In the genomic region with DNA sequence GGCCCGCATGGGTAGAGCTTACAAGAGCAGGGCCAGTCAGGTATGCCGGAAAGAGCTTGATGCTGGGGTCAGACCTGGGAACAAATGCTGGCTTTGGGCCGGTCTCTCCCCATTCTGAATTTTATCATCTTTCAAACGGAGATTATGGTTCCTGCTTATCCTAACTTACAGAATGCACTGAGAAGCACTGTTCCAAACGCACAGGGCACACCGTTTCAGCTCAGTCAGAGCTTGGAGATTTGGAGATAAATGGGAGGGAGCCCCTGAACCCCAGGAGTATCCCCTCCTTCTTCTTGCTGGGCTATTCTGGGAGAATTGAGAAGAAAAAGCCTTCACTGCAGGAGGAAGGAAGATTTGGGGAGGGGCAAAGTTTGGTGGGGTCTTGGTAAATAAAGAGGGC, we compare ENCODE assay signal across 19 cellular contexts.
DNase-seq lines count a peak whose midpoint lies in the region; ATAC-seq and TF ChIP-seq lines count a peak whose summit lies in the region.
"Had no signal": no experiment of that assay in that cellular context is flagged by ENCODE, and none has a peak within 500 bp of the region (broad histone marks: within the 10 kb centered on the region; RNA-seq: fewer than 3 reads in every experiment).

No MANE protein-coding gene starts in this region.

- no peak overlapping the region for H4K91ac ChIP-seq in H9 (ENCODE audit: insufficient read length, low read depth, low read length)
- no peak overlapping the region for H4K91ac ChIP-seq in neuronal stem cell (ENCODE audit: low read depth, low read length, poor library complexity)

- H3T11ph ChIP-seq in H9 (ENCODE audit: low read length): no peak overlapping the region

- H3K9me3 ChIP-seq in H9 (ENCODE audit: control insufficient read depth, low read depth, low read length) (no peaks in the 10 kb centered on the region), neuronal stem cell (replicated peaks in 1 of 2; ENCODE audit: control insufficient read depth in 2 of 2, insufficient read depth in 1 of 2, low read depth in 1 of 2, low read length in 2 of 2) (peaks cover 5% of the 10 kb centered on the region in 2 donors)
- no peaks in the 10 kb centered on the region for H3K9me3 ChIP-seq in CD4-positive, alpha-beta memory T cell (ENCODE audit: control insufficient read depth in 1 of 2, low read length in 2 of 2)
- H3K9me3 ChIP-seq: BLaER1 had no signal

- no peaks in the 10 kb centered on the region for H3K4me1 ChIP-seq in GM23338 (ENCODE audit: insufficient read depth)
- no peaks in the 10 kb centered on the region for H3K4me1 ChIP-seq in H9 (ENCODE audit: insufficient read depth, low read length)
- peaks cover 0 to 12% of the 10 kb centered on the region in 2 donors for H3K4me1 ChIP-seq in neuronal stem cell (ENCODE audit: control insufficient read depth in 2 of 2, insufficient read depth in 1 of 2, low read depth in 1 of 2, low read length in 2 of 2)
- no peaks in the 10 kb centered on the region for H3K4me1 ChIP-seq in CD4-positive, alpha-beta memory T cell (ENCODE audit: insufficient read depth, low read length)
- H3K4me1 ChIP-seq: BLaER1 had no signal

- no peak overlapping the region for H3K18ac ChIP-seq in H9 (ENCODE audit: insufficient read length, low read depth, low read length)
- H3K18ac ChIP-seq in neuronal stem cell (ENCODE audit: low read length): no peak overlapping the region

- no peaks in the 10 kb centered on the region for H3F3A ChIP-seq in GM23338 (replicated peaks; ENCODE audit: low read depth)

- no peak for ATAC-seq in GM23338
- ATAC-seq in natural killer cell: no peak
- ATAC-seq: GM12878 had no signal

- POLR2A ChIA-PET in CD4-positive, alpha-beta memory T cell (lab: Charles Lee; ENCODE audit: partially characterized antibody): no interaction called here

- H2BK20ac ChIP-seq in H9 (ENCODE audit: low read depth, low read length, poor library complexity, severe bottlenecking): no peak overlapping the region

- no peak overlapping the region for H3K27ac Mint-ChIP-seq in GM23338
- no peak overlapping the region for H3K27ac Mint-ChIP-seq in H9
- no peak overlapping the region for H3K27ac Mint-ChIP-seq in natural killer cell
- H3K27ac Mint-ChIP-seq in CD4-positive, alpha-beta memory T cell: no peak overlapping the region
- H3K27ac Mint-ChIP-seq: B cell; CD4-positive, CD25-positive, alpha-beta regulatory T cell; CD8-positive, alpha-beta memory T cell had no signal

- H2AFZ ChIP-seq in GM23338 (peak overlapping the region; percentile 72; the same call in 1 of the 2 replicates), H9 (ENCODE audit: low read length) (no peak overlapping the region), neuronal stem cell (ENCODE audit: low read length) (no peak overlapping the region)

- H3K23ac ChIP-seq in H9 (ENCODE audit: insufficient read length, low read depth, low read length) (no peak overlapping the region), neuronal stem cell (ENCODE audit: low read depth, low read length, poor library complexity) (no peak overlapping the region)

- H3K4me3 ChIP-seq in GM23338 (no peak overlapping the region), coronary artery (no peak overlapping the region), neuronal stem cell (ENCODE audit: low read length in 2 of 2) (no peak overlapping the region)
- no peak overlapping the region for H3K4me3 ChIP-seq in CD4-positive, alpha-beta memory T cell (ENCODE audit: low read length in 2 of 2)
- H3K4me3 ChIP-seq: BLaER1, GM12878 had no signal

- H3K56ac ChIP-seq in H9 (ENCODE audit: insufficient read length, low read depth, low read length): no peak overlapping the region

- TF ChIP-seq CTCF in GM23338 (conservative IDR thresholded peaks at IDR 0.05; ENCODE audit: low read depth in 2 of 2) (no peak), H9 (conservative IDR thresholded peaks at IDR 0.05) (no peak), coronary artery (IDR thresholded peaks at IDR 0.05) (no peak), natural killer cell (IDR thresholded peaks at IDR 0.05) (no peak)

- H3K4me3 Mint-ChIP-seq in GM23338 (no peak overlapping the region), H9 (no peak overlapping the region), natural killer cell (no peak overlapping the region)
- H3K4me3 Mint-ChIP-seq in CD4-positive, alpha-beta memory T cell: no peak overlapping the region
- H3K4me3 Mint-ChIP-seq: B cell; CD4-positive, CD25-positive, alpha-beta regulatory T cell; CD8-positive, alpha-beta memory T cell had no signal

- H4K5ac ChIP-seq in H9 (ENCODE audit: insufficient read length, low read depth, low read length): no peak overlapping the region

- H3K9me3 Mint-ChIP-seq in GM23338 (no peaks in the 10 kb centered on the region; the same call in 1 of the 3 replicates), H9 (peaks cover 0 to 3% of the 10 kb centered on the region in 2 experiments; a peak in 2 of 5 replicates), natural killer cell (no peaks in the 10 kb centered on the region)
- H3K9me3 Mint-ChIP-seq in CD4-positive, alpha-beta memory T cell: peaks cover 0 to 5% (median 0%) of the 10 kb centered on the region in 8 donors

- no peaks in the 10 kb centered on the region for H3K79me2 ChIP-seq in GM23338 (replicated peaks; ENCODE audit: insufficient read depth)
- H3K79me2 ChIP-seq in H9 (ENCODE audit: insufficient read depth, low read length): no peaks in the 10 kb centered on the region

- DNase-seq in GM23338 (ENCODE audit: low spot score) (no peak), H9 (peak; percentile 10), coronary artery (ENCODE audit: low spot score) (peak; percentile 43), neuronal stem cell (ENCODE audit: low spot score) (no peak), natural killer cell (no peak)
- no peak for DNase-seq in stimulated activated CD4-positive, alpha-beta T cell treated with anti-CD3 and anti-CD28 coated beads, Interleukin-2, amount 100 ng/mL, for 24 hours
- DNase-seq in CD4-positive, alpha-beta memory T cell: no peak
- DNase-seq: CD4-positive, CD25-positive, alpha-beta regulatory T cell; CD8-positive, alpha-beta memory T cell; DMS 273 treated with DMSO at 0.1 percent for 48 hours; DMS79; EL; GDM1; GOT3; HCEC 1CT had no signal

- no peak overlapping the region for H3K9ac ChIP-seq in H9 (ENCODE audit: extremely low read depth, insufficient read length, low read length)
- H3K9ac ChIP-seq in neuronal stem cell (ENCODE audit: low read depth, low read length, poor library complexity): no peak overlapping the region
- H3K9ac ChIP-seq: BLaER1 had no signal

- H3K36me3 ChIP-seq in GM23338 (ENCODE audit: insufficient read depth) (no peaks in the 10 kb centered on the region), neuronal stem cell (replicated peaks in 1 of 2; ENCODE audit: control insufficient read depth in 2 of 2, insufficient read depth in 2 of 2, low read length in 2 of 2) (no peaks in the 10 kb centered on the region)
- no peaks in the 10 kb centered on the region for H3K36me3 ChIP-seq in CD4-positive, alpha-beta memory T cell (ENCODE audit: insufficient read depth, low read length)
- H3K36me3 ChIP-seq: BLaER1 had no signal

- no peak overlapping the region for H3K14ac ChIP-seq in H9 (ENCODE audit: insufficient read depth, low read length)
- no peak overlapping the region for H3K14ac ChIP-seq in neuronal stem cell (ENCODE audit: low read length)

- no peaks in the 10 kb centered on the region for H3K9me2 ChIP-seq in GM23338 (ENCODE audit: insufficient read depth)

- no peaks in the 10 kb centered on the region for H3K27me3 ChIP-seq in GM23338 (ENCODE audit: insufficient read depth)
- H3K27me3 ChIP-seq in H9 (ENCODE audit: insufficient read depth, low read length): no peaks in the 10 kb centered on the region
- H3K27me3 ChIP-seq in neuronal stem cell (ENCODE audit: control insufficient read depth in 3 of 3, insufficient read depth in 3 of 3, low read depth in 1 of 3, low read length in 3 of 3): peaks cover 0 to 10% (median 0%) of the 10 kb centered on the region in 3 experiments
- no peaks in the 10 kb centered on the region for H3K27me3 ChIP-seq in CD4-positive, alpha-beta memory T cell (ENCODE audit: insufficient read depth, low read length)
- H3K27me3 ChIP-seq: BLaER1 had no signal

- H2AK5ac ChIP-seq in H9 (ENCODE audit: insufficient read length, low read length) (no peak overlapping the region), neuronal stem cell (ENCODE audit: low read depth, low read length) (peak overlapping the region; percentile 9)

- H2BK120ac ChIP-seq in H9 (ENCODE audit: low read depth, low read length, poor library complexity, severe bottlenecking): no peak overlapping the region
- H2BK120ac ChIP-seq in neuronal stem cell (ENCODE audit: low read depth, low read length): no peak overlapping the region

- H3K27ac ChIP-seq in GM23338 (ENCODE audit: low read depth): no peak overlapping the region
- H3K27ac ChIP-seq in H9 (ENCODE audit: insufficient read length, low read depth, low read length): no peak overlapping the region
- no peak overlapping the region for H3K27ac ChIP-seq in coronary artery
- no peak overlapping the region for H3K27ac ChIP-seq in neuronal stem cell (replicated peaks; ENCODE audit: low read length)
- no peak overlapping the region for H3K27ac ChIP-seq in CD4-positive, alpha-beta memory T cell (ENCODE audit: low read depth, low read length)
- H3K27ac ChIP-seq: BLaER1, C4-2B had no signal

- no peak overlapping the region for H3K4me2 ChIP-seq in GM23338
- H3K4me2 ChIP-seq in H9 (ENCODE audit: insufficient read depth, insufficient read length, low read length): no peak overlapping the region
- no peak overlapping the region for H3K4me2 ChIP-seq in neuronal stem cell (ENCODE audit: insufficient read depth, low read length, poor library complexity, severe bottlenecking)
- H3K4me2 ChIP-seq: BLaER1 had no signal

- no peak overlapping the region for H2BK12ac ChIP-seq in H9 (ENCODE audit: insufficient read length, low read depth, low read length)
- no peak overlapping the region for H2BK12ac ChIP-seq in neuronal stem cell (ENCODE audit: low read length)

- intact Hi-C loops in natural killer cell (cut with micrococcal nuclease): no loop called here
- intact Hi-C loops in CD4-positive, alpha-beta memory T cell (cut with micrococcal nuclease): no loop called here

- H3K23me2 ChIP-seq in H9 (ENCODE audit: insufficient read length, low read depth, low read length, poor library complexity, severe bottlenecking): no peaks in the 10 kb centered on the region

- H3K27me3 Mint-ChIP-seq in GM23338 (ENCODE audit: insufficient read depth, low read depth, poor library complexity): no peaks in the 10 kb centered on the region
- H3K27me3 Mint-ChIP-seq in H9 (ENCODE audit: low read depth): no peaks in the 10 kb centered on the region; the same call in none of the 2 replicates
- H3K27me3 Mint-ChIP-seq in natural killer cell (ENCODE audit: low read depth in 2 of 2): no peaks in the 10 kb centered on the region
- H3K27me3 Mint-ChIP-seq in CD4-positive, alpha-beta memory T cell: peaks cover 0 to 1% of the 10 kb centered on the region in 2 donors

- H4K20me1 ChIP-seq in GM23338 (replicated peaks; ENCODE audit: insufficient read depth): no peaks in the 10 kb centered on the region
- H4K20me1 ChIP-seq in H9 (ENCODE audit: control insufficient read depth, insufficient read depth, insufficient read length): no peaks in the 10 kb centered on the region
- H4K20me1 ChIP-seq: BLaER1 had no signal

- no CpG with 5 or more reads among the region's 6 CpGs for WGBS in H9 (ENCODE audit: extremely low coverage, insufficient read length, low lambda C conversion rate)
- WGBS in neuronal stem cell (ENCODE audit: extremely low coverage in 2 of 2, insufficient read length in 2 of 2, insufficient replicate concordance in 1 of 2), 2 donors: no CpG with 5 or more reads among the region's 6 CpGs

- CTCF ChIA-PET in CD4-positive, alpha-beta memory T cell (lab: Charles Lee; ENCODE audit: partially characterized antibody): no interaction called here

- no peaks in the 10 kb centered on the region for H3K79me1 ChIP-seq in H9 (ENCODE audit: insufficient read depth, low read depth, low read length, poor library complexity, severe bottlenecking)
- no peaks in the 10 kb centered on the region for H3K79me1 ChIP-seq in neuronal stem cell (ENCODE audit: low read depth, low read length)

- H2BK5ac ChIP-seq in H9 (ENCODE audit: insufficient read length, low read length) (no peak overlapping the region), neuronal stem cell (ENCODE audit: low read length) (no peak overlapping the region)

- H2BK15ac ChIP-seq in H9 (ENCODE audit: low read depth, low read length) (no peak overlapping the region), neuronal stem cell (ENCODE audit: low read length) (peak overlapping the region; percentile 8)

- H3K4ac ChIP-seq in H9 (ENCODE audit: low read depth, low read length) (no peak overlapping the region), neuronal stem cell (ENCODE audit: low read length) (no peak overlapping the region)

- no peak overlapping the region for H4K8ac ChIP-seq in H9 (replicated peaks; ENCODE audit: insufficient read length, low read depth, low read length)
- H4K8ac ChIP-seq in neuronal stem cell (ENCODE audit: low read depth, low read length): no peak overlapping the region

- H3K36me3 Mint-ChIP-seq in GM23338 (ENCODE audit: low read depth) (no peaks in the 10 kb centered on the region; the same call in 2 of the 3 replicates), H9 (ENCODE audit: insufficient read depth in 1 of 3, low read depth in 3 of 3) (no peaks in the 10 kb centered on the region; a peak in 2 of 7 replicates), natural killer cell (no peaks in the 10 kb centered on the region)
- no peaks in the 10 kb centered on the region for H3K36me3 Mint-ChIP-seq in CD4-positive, alpha-beta memory T cell
- H3K36me3 Mint-ChIP-seq: CD4-positive, CD25-positive, alpha-beta regulatory T cell; CD8-positive, alpha-beta memory T cell had no signal

- H3K4me1 Mint-ChIP-seq in GM23338 (peaks cover 5% of the 10 kb centered on the region; the same call in 2 of the 3 replicates), H9 (peaks cover 11 to 15% of the 10 kb centered on the region in 2 experiments), natural killer cell (no peaks in the 10 kb centered on the region)
- no peaks in the 10 kb centered on the region for H3K4me1 Mint-ChIP-seq in CD4-positive, alpha-beta memory T cell
- H3K4me1 Mint-ChIP-seq: B cell; CD4-positive, CD25-positive, alpha-beta regulatory T cell; CD8-positive, alpha-beta memory T cell had no signal

Comparison
In these comparisons a context has a peak if more than half of its experiments do, and no peak if none do; other contexts are left out.
1. DNase-seq: peak in H9 (single experiment) and coronary artery (single experiment); none in GM23338 (single experiment), neuronal stem cell (single experiment), natural killer cell (single experiment), stimulated activated CD4-positive, alpha-beta T cell treated with anti-CD3 and anti-CD28 coated beads, Interleukin-2, amount 100 ng/mL, for 24 hours (0 of 2) and CD4-positive, alpha-beta memory T cell (0 of 5).